Comparison of ENCODE assay signal across 14 cellular contexts in genomic region chrX:103056902-103057301, GRCh38. TPM values are rescaled to one million over a fixed set of nuclear protein-coding genes. Genes with fewer than 3 reads are reported as not detected.
DNase-seq lines count a peak whose midpoint lies in the region; ATAC-seq and TF ChIP-seq lines count a peak whose summit lies in the region.
"Had no signal": no experiment of that assay in that cellular context is flagged by ENCODE, and none has a peak within 500 bp of the region (broad histone marks: within the 10 kb centered on the region; RNA-seq: fewer than 3 reads in every experiment).

No MANE protein-coding gene starts in this region.

- H3K9me3 Mint-ChIP-seq in MCF 10A (ENCODE audit: unreplicated experiment): no peaks in the 10 kb centered on the region
- H3K9me3 Mint-ChIP-seq: CD8-positive, alpha-beta memory T cell had no signal

- H3K36me3 ChIP-seq in body of pancreas (replicated peaks in 1 of 2; ENCODE audit: insufficient read depth in 1 of 2, low read depth in 2 of 2) (no peaks in the 10 kb centered on the region), liver (ENCODE audit: control insufficient read depth in 4 of 4, insufficient read depth in 3 of 4, low read depth in 1 of 4, low read length in 3 of 4) (no peaks in the 10 kb centered on the region)
- H3K36me3 ChIP-seq: BLaER1 had no signal

- H3K36me3 Mint-ChIP-seq in MCF 10A (ENCODE audit: insufficient read depth, unreplicated experiment): no peaks in the 10 kb centered on the region
- H3K36me3 Mint-ChIP-seq: CD8-positive, alpha-beta memory T cell had no signal

- peaks cover 44% of the 10 kb centered on the region for H3K27me3 Mint-ChIP-seq in MCF 10A (ENCODE audit: insufficient read depth, unreplicated experiment)

- no TSS peak for BruUV-seq in MCF 10A (replicated peaks; lab: Mats Ljungman, UMichigan)

- TF ChIP-seq POLR2A in body of pancreas (IDR thresholded peaks at IDR 0.05): no peak

- ATAC-seq in body of pancreas (peak; percentile 48), GM21381 (IDR thresholded peaks at IDR 0.05; ENCODE audit: unreplicated experiment) (no peak), HG03280 (IDR thresholded peaks at IDR 0.05; ENCODE audit: unreplicated experiment) (no peak)
- ATAC-seq: GM12878 had no signal

- H3K9me3 ChIP-seq in body of pancreas (no peaks in the 10 kb centered on the region), liver (ENCODE audit: control insufficient read depth in 4 of 4, low read length in 3 of 4) (no peaks in the 10 kb centered on the region)
- H3K9me3 ChIP-seq: BLaER1 had no signal

- H3K4me3 ChIP-seq in body of pancreas (no peak overlapping the region), liver (ENCODE audit: low read depth in 1 of 3, low read length in 3 of 3) (no peak overlapping the region)
- H3K4me3 ChIP-seq: BLaER1, GM12878, GM23248 had no signal

- TF ChIP-seq RAD21 in liver (IDR thresholded peaks at IDR 0.05): no peak

- H3K4me1 Mint-ChIP-seq in MCF 10A (ENCODE audit: insufficient read depth, unreplicated experiment): no peaks in the 10 kb centered on the region
- H3K4me1 Mint-ChIP-seq: CD8-positive, alpha-beta memory T cell had no signal

- H3K4me3 Mint-ChIP-seq in MCF 10A (ENCODE audit: unreplicated experiment): no peak overlapping the region
- H3K4me3 Mint-ChIP-seq: CD8-positive, alpha-beta memory T cell had no signal

- POLR2A ChIA-PET in MCF 10A (lab: Yijun Ruan, JAX): no interaction called here

- H3K4me1 ChIP-seq in body of pancreas (peaks cover 4% of the 10 kb centered on the region), liver (ENCODE audit: control insufficient read depth in 4 of 4, insufficient read depth in 4 of 4, low read length in 3 of 4) (peaks cover 0 to 17% (median 9%) of the 10 kb centered on the region in 4 donors)
- H3K4me1 ChIP-seq: BLaER1 had no signal

- no peak overlapping the region for H3K27ac Mint-ChIP-seq in MCF 10A (ENCODE audit: low read depth, unreplicated experiment)
- H3K27ac Mint-ChIP-seq: CD8-positive, alpha-beta memory T cell had no signal

- no peak for TF ChIP-seq CTCF in body of pancreas (IDR thresholded peaks at IDR 0.05)
- no peak for TF ChIP-seq CTCF in liver (IDR thresholded peaks at IDR 0.05; ENCODE audit: low read depth, low read length, missing input control)
- TF ChIP-seq CTCF in MCF 10A (IDR thresholded peaks at IDR 0.05; ENCODE audit: unreplicated experiment): no peak

- CTCF ChIA-PET in MCF 10A (lab: Yijun Ruan, JAX): interaction anchor here (0.6 kb wide), 1 partner anchor 26 kb away, joined by 4 read pairs; no protein-coding TSS in a partner anchor

- H3K27me3 ChIP-seq in body of pancreas: no peaks in the 10 kb centered on the region
- peaks cover 0 to 2% (median 0%) of the 10 kb centered on the region in 4 donors for H3K27me3 ChIP-seq in liver (ENCODE audit: control insufficient read depth in 4 of 4, insufficient read depth in 4 of 4, low read length in 3 of 4)

- H3K27ac ChIP-seq in body of pancreas: no peak overlapping the region
- H3K27ac ChIP-seq in liver (ENCODE audit: low read depth in 1 of 2, low read length in 2 of 2): no peak overlapping the region
- H3K27ac ChIP-seq: BLaER1, GM23248 had no signal

- intact Hi-C loops in body of pancreas (cut with DNase I) (no loop called here), MCF 10A (cut with micrococcal nuclease) (no loop called here)

- WGBS in body of pancreas, 2 donors: 24 to 60% methylated on average over 2 of the region's 2 CpGs
- WGBS in liver: 39% methylated on average over 2 of the region's 2 CpGs

- peak; percentile 26 for DNase-seq in DMS53 treated with DMSO at 0.1 percent for 48 hours (lab: John Stamatoyannopoulos, UW; ENCODE audit: unreplicated experiment)
- no peak for DNase-seq in body of pancreas
- DNase-seq in MCF 10A (ENCODE audit: unreplicated experiment): no peak
- DNase-seq: AML-193; CD8-positive, alpha-beta memory T cell; DMS79; GM23248; H7 had no signal

- no peak overlapping the region for H3K9ac ChIP-seq in liver (ENCODE audit: low read depth in 1 of 2, low read length in 2 of 2)
- H3K9ac ChIP-seq: BLaER1, GM23248 had no signal

TF ChIP-seq in liver, 16 proteins besides CTCF, POLR2A, EP300 and RAD21:
- peak; percentile 70 to 80 for TF ChIP-seq HNF4A (conservative IDR thresholded peaks at IDR 0.05)
- peak; percentile 30 to 64 for TF ChIP-seq RXRA (IDR thresholded peaks at IDR 0.05)
- no peak for TF ChIP-seq ATF3 (IDR thresholded peaks at IDR 0.05)
- no peak for TF ChIP-seq FOXA1 (IDR thresholded peaks at IDR 0.05)
- no peak for TF ChIP-seq ZBTB33 (IDR thresholded peaks at IDR 0.05)
- no peak for TF ChIP-seq GABPA (IDR thresholded peaks at IDR 0.05 in 1 of 2, conservative IDR thresholded peaks at IDR 0.05 in 1 of 2)
- no peak for TF ChIP-seq YY1 (IDR thresholded peaks at IDR 0.05)
- TF ChIP-seq SP1 (IDR thresholded peaks at IDR 0.05): no peak
- no peak for TF ChIP-seq EGR1 (IDR thresholded peaks at IDR 0.05; ENCODE audit: low read depth in 2 of 2)
- peak; percentile 13 for TF ChIP-seq REST (IDR thresholded peaks at IDR 0.05)
- TF ChIP-seq TAF1 (conservative IDR thresholded peaks at IDR 0.05): no peak
- peak; percentile 63 for TF ChIP-seq HNF4G (IDR thresholded peaks at IDR 0.05)
- no peak for TF ChIP-seq MAX (IDR thresholded peaks at IDR 0.05)
- TF ChIP-seq FOXA2 (IDR thresholded peaks at IDR 0.05): no peak
- TF ChIP-seq NR2F2 (IDR thresholded peaks at IDR 0.05): no peak
- TF ChIP-seq JUND (IDR thresholded peaks at IDR 0.05): no peak

RNA-seq across cellular contexts. Expression of gene BEX1, which starts 7.1 kb away (rescaled TPM):
- total RNA-seq in body of pancreas (10 to 100 TPM; 41.5 to 57.4 TPM), liver (10 to 100 TPM in 1 of 2 donors, under 1 TPM in 1; 0.75 to 84.0 TPM), MCF 10A (2022) (not detected in 2 replicates)
- 1 to 10 TPM; 2.0 to 4.1 TPM for polyA plus RNA-seq in liver
- total RNA-seq: GM12878 had no signal

RNA-seq across cellular contexts. Expression of gene NXF3, which starts 36.0 kb away (rescaled TPM):
- under 1 TPM in 1 of 2 donors, not detected in 1; 0.26 TPM for total RNA-seq in body of pancreas
- 1 to 10 TPM in 1 of 2 donors, under 1 TPM in 1; 0.33 to 1.5 TPM for total RNA-seq in liver
- polyA plus RNA-seq in liver: 1 to 10 TPM in 1 of 2 donors, under 1 TPM in 1; 0.65 to 1.2 TPM
- not detected in 2 replicates for total RNA-seq in MCF 10A (2022)
- total RNA-seq: CD8-positive, alpha-beta memory T cell; G401; GM12878; H7 had no signal
- polyA plus RNA-seq: CD8-positive, alpha-beta memory T cell had no signal
